In genomic region chr20:48620486-48621255, GRCh38 we compare ENCODE assay signal across 1 cellular context.
A peak's percentile ranks its signal among the peaks of the same experiment; 100 is the strongest.
TF ChIP-seq lines count a peak whose summit lies in the region.

No MANE protein-coding gene starts in this region.

TF ChIP-seq in HepG2, 621 proteins besides CTCF, POLR2A, EP300 and RAD21 (continued from another document):
- TF ChIP-seq MBD4 (IDR thresholded peaks at IDR 0.05; ENCODE audit: borderline replicate concordance, low read length), result no peak
- no peak for TF ChIP-seq NFYB (CRISPR knock-in tag; IDR thresholded peaks at IDR 0.05)
- no peak; the same call in 1 of the 2 replicates for TF ChIP-seq TSC22D2 (CRISPR knock-in tag; IDR thresholded peaks at IDR 0.05; ENCODE audit: borderline replicate concordance)
- no peak for TF ChIP-seq ZNF510 (CRISPR knock-in tag; IDR thresholded peaks at IDR 0.05; ENCODE audit: low read depth)
- TF ChIP-seq ELF3 (CRISPR knock-in tag; IDR thresholded peaks at IDR 0.05), result peak; percentile 45
- no peak for TF ChIP-seq NR2C2 (CRISPR knock-in tag; IDR thresholded peaks at IDR 0.05; ENCODE audit: borderline replicate concordance)
- TF ChIP-seq THAP11 (CRISPR knock-in tag; IDR thresholded peaks at IDR 0.05), result peak; percentile 50; the same call in 1 of the 2 replicates
- TF ChIP-seq MAX (IDR thresholded peaks at IDR 0.05), result no peak; the same call in 1 of the 2 replicates
- peak; percentile 91 for TF ChIP-seq SMC3 (IDR thresholded peaks at IDR 0.05; ENCODE audit: low read length)
- no peak for TF ChIP-seq ZNF850 (CRISPR knock-in tag; conservative IDR thresholded peaks at IDR 0.05)
- no peak for TF ChIP-seq ZNF121 (CRISPR knock-in tag; IDR thresholded peaks at IDR 0.05)
- peak; percentile 32; the same call in 1 of the 2 replicates for TF ChIP-seq MEIS2 (CRISPR knock-in tag; IDR thresholded peaks at IDR 0.05)
- no peak for TF ChIP-seq EZH2 (conservative IDR thresholded peaks at IDR 0.05; ENCODE audit: low read depth, low read length)
- no peak for TF ChIP-seq ZBED4 (CRISPR knock-in tag; IDR thresholded peaks at IDR 0.05; ENCODE audit: borderline replicate concordance)
- TF ChIP-seq ZNF737 (CRISPR knock-in tag; IDR thresholded peaks at IDR 0.05; ENCODE audit: borderline replicate concordance), result no peak
- TF ChIP-seq TRAFD1 (CRISPR knock-in tag; IDR thresholded peaks at IDR 0.05; ENCODE audit: borderline replicate concordance), result no peak
- TF ChIP-seq ZNF17 (CRISPR knock-in tag; IDR thresholded peaks at IDR 0.05), result no peak
- 0 out of 2 replicates have a peak, but pooled peaks have one; percentile 16 for TF ChIP-seq ZNF362 (CRISPR knock-in tag; IDR thresholded peaks at IDR 0.05; ENCODE audit: borderline replicate concordance)
- TF ChIP-seq SRSF4 (IDR thresholded peaks at IDR 0.05; ENCODE audit: low read depth, low read length, poor library complexity, severe bottlenecking), result no peak
- no peak for TF ChIP-seq MTF1 (CRISPR knock-in tag; IDR thresholded peaks at IDR 0.05)
- no peak for TF ChIP-seq ZBTB42 (CRISPR knock-in tag; IDR thresholded peaks at IDR 0.05)
- TF ChIP-seq SP140L (CRISPR knock-in tag; IDR thresholded peaks at IDR 0.05; ENCODE audit: borderline replicate concordance), result no peak
- peak; percentile 52; the same call in 1 of the 2 replicates for TF ChIP-seq CSRNP1 (CRISPR knock-in tag; IDR thresholded peaks at IDR 0.05)
- TF ChIP-seq ERF (CRISPR knock-in tag; IDR thresholded peaks at IDR 0.05), result 0 out of 2 replicates have a peak, but pooled peaks have one; percentile 51
TF ChIP-seq in HepG2: peak in this region for 175.
